In genomic region chr7:78121878-78122277, GRCh38 we compare ENCODE assay signal across 16 cellular contexts.
A peak's percentile ranks its signal among the peaks of the same experiment; 100 is the strongest.
DNase-seq lines count a peak whose midpoint lies in the region; ATAC-seq lines count a peak whose summit lies in the region.
"Had no signal": no experiment of that assay in that cellular context is flagged by ENCODE, and none has a peak within 500 bp of the region (broad histone marks: within the 10 kb centered on the region; RNA-seq: fewer than 3 reads in every experiment).

No MANE protein-coding gene starts in this region.

- H3K4me3 Mint-ChIP-seq in stimulated activated naive CD8-positive, alpha-beta T cell treated with anti-CD3 and anti-CD28 coated beads, Interleukin-15, amount 100 ng/mL, for 72 hours = no peak overlapping the region
- no peak overlapping the region for H3K4me3 Mint-ChIP-seq in stimulated activated memory B cell treated with anti-CD40 and anti-IgM and Interleukin-4, amounts not matched to agents 10 μg/mL and 1 μg/mL and 100 μg/mL, for 72 hours
- H3K4me3 Mint-ChIP-seq: CD14-positive monocyte; CD4-positive, alpha-beta memory T cell; CD4-positive, CD25-positive, alpha-beta regulatory T cell; CD8-positive, alpha-beta memory T cell had no signal

- DNase-seq in stimulated activated naive CD8-positive, alpha-beta T cell treated with anti-CD3 and anti-CD28 coated beads, Interleukin-15, Interleukin-2, amounts not matched to agents 100 U/mL and 50 U/mL, for 24 hours = no peak
- DNase-seq in stimulated activated naive CD8-positive, alpha-beta T cell treated with anti-CD3 and anti-CD28 coated beads, Interleukin-15, amount 100 ng/mL, for 72 hours = no peak
- no peak for DNase-seq in NCI-H1930 (lab: John Stamatoyannopoulos, UW)
- DNase-seq: 8988T; ACHN; BE2C; C1 segment of cervical spinal cord; CD4-positive, alpha-beta memory T cell; CD4-positive, CD25-positive, alpha-beta regulatory T cell; CD8-positive, alpha-beta memory T cell; COR-L47; DMS79 treated with DMSO at 0.1 percent for 48 hours; GF-D8 had no signal

- peak; percentile 36 for ATAC-seq in stimulated activated naive CD8-positive, alpha-beta T cell treated with anti-CD3 and anti-CD28 coated beads, Interleukin-15, Interleukin-2, amounts not matched to agents 100 U/mL and 50 U/mL, for 24 hours
- ATAC-seq in stimulated activated naive CD8-positive, alpha-beta T cell treated with anti-CD3 and anti-CD28 coated beads, Interleukin-15, amount 100 ng/mL, for 72 hours = no peak
- ATAC-seq in stimulated activated memory B cell treated with anti-CD40 and anti-IgM and Interleukin-4, amounts not matched to agents 10 μg/mL and 1 μg/mL and 100 μg/mL, for 72 hours = peak; percentile 55
- ATAC-seq in GM21825 (IDR thresholded peaks at IDR 0.05; ENCODE audit: unreplicated experiment) = no peak

- no peak overlapping the region for H3K27ac Mint-ChIP-seq in stimulated activated naive CD8-positive, alpha-beta T cell treated with anti-CD3 and anti-CD28 coated beads, Interleukin-15, amount 100 ng/mL, for 72 hours
- no peak overlapping the region for H3K27ac Mint-ChIP-seq in stimulated activated memory B cell treated with anti-CD40 and anti-IgM and Interleukin-4, amounts not matched to agents 10 μg/mL and 1 μg/mL and 100 μg/mL, for 72 hours
- H3K27ac Mint-ChIP-seq: CD14-positive monocyte; CD4-positive, alpha-beta memory T cell; CD4-positive, CD25-positive, alpha-beta regulatory T cell; CD8-positive, alpha-beta memory T cell had no signal

- H3K36me3 Mint-ChIP-seq in stimulated activated memory B cell treated with anti-CD40 and anti-IgM and Interleukin-4, amounts not matched to agents 10 μg/mL and 1 μg/mL and 100 μg/mL, for 72 hours = no peaks in the 10 kb centered on the region
- H3K36me3 Mint-ChIP-seq: CD14-positive monocyte; CD4-positive, alpha-beta memory T cell; CD4-positive, CD25-positive, alpha-beta regulatory T cell; CD8-positive, alpha-beta memory T cell had no signal

- H3K4me1 Mint-ChIP-seq in stimulated activated naive CD8-positive, alpha-beta T cell treated with anti-CD3 and anti-CD28 coated beads, Interleukin-15, amount 100 ng/mL, for 72 hours = no peaks in the 10 kb centered on the region
- H3K4me1 Mint-ChIP-seq in stimulated activated memory B cell treated with anti-CD40 and anti-IgM and Interleukin-4, amounts not matched to agents 10 μg/mL and 1 μg/mL and 100 μg/mL, for 72 hours = no peaks in the 10 kb centered on the region
- H3K4me1 Mint-ChIP-seq: CD14-positive monocyte; CD4-positive, alpha-beta memory T cell; CD4-positive, CD25-positive, alpha-beta regulatory T cell; CD8-positive, alpha-beta memory T cell had no signal

- H3K27me3 Mint-ChIP-seq in stimulated activated naive CD8-positive, alpha-beta T cell treated with anti-CD3 and anti-CD28 coated beads, Interleukin-15, amount 100 ng/mL, for 72 hours = no peaks in the 10 kb centered on the region
- no peaks in the 10 kb centered on the region for H3K27me3 Mint-ChIP-seq in stimulated activated memory B cell treated with anti-CD40 and anti-IgM and Interleukin-4, amounts not matched to agents 10 μg/mL and 1 μg/mL and 100 μg/mL, for 72 hours
- H3K27me3 Mint-ChIP-seq: CD4-positive, CD25-positive, alpha-beta regulatory T cell had no signal

- no peaks in the 10 kb centered on the region for H3K9me3 Mint-ChIP-seq in stimulated activated naive CD8-positive, alpha-beta T cell treated with anti-CD3 and anti-CD28 coated beads, Interleukin-15, amount 100 ng/mL, for 72 hours
- H3K9me3 Mint-ChIP-seq in stimulated activated memory B cell treated with anti-CD40 and anti-IgM and Interleukin-4, amounts not matched to agents 10 μg/mL and 1 μg/mL and 100 μg/mL, for 72 hours = no peaks in the 10 kb centered on the region
- H3K9me3 Mint-ChIP-seq: CD4-positive, alpha-beta memory T cell; CD4-positive, CD25-positive, alpha-beta regulatory T cell; CD8-positive, alpha-beta memory T cell had no signal

Comparison
In these comparisons a context has a peak if more than half of its experiments do, and no peak if none do; other contexts are left out.
1. ATAC-seq: peak in stimulated activated naive CD8-positive, alpha-beta T cell treated with anti-CD3 and anti-CD28 coated beads, Interleukin-15, Interleukin-2, amounts not matched to agents 100 U/mL and 50 U/mL, for 24 hours (single experiment) and stimulated activated memory B cell treated with anti-CD40 and anti-IgM and Interleukin-4, amounts not matched to agents 10 μg/mL and 1 μg/mL and 100 μg/mL, for 72 hours (single experiment); none in stimulated activated naive CD8-positive, alpha-beta T cell treated with anti-CD3 and anti-CD28 coated beads, Interleukin-15, amount 100 ng/mL, for 72 hours (single experiment) and GM21825 (single experiment).